Comparison of ENCODE assay signal across 8 cellular contexts in the genomic region with DNA sequence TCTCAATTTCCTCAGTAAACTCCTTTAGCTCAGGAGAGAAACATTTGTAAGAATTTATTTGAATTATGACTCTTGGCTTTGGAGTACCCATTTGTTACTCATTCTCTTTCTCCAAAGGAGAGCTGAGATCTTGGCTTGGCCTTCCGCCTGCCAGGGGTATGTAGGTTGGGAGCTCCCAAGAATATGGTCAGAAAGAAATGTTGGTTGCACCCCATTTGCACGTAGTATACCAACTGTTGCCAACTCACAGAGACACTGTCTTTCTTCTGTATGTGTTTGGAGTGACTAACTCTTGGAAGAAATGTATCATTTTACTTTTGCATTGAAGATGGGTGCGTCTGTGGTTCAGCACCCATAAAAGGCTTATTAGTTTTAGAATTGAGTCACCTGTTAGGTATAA.
"Had no signal": no experiment of that assay in that cellular context is flagged by ENCODE, and none has a peak within 500 bp of the region (broad histone marks: within the 10 kb centered on the region; RNA-seq: fewer than 3 reads in every experiment).

No MANE protein-coding gene starts in this region.

- H3K4me3 ChIP-seq: HAP-1 had no signal

- H3K27ac ChIP-seq: HL-60 had no signal

- ATAC-seq: HCT116, HepG2 had no signal

- H3K36me3 ChIP-seq: HAP-1 had no signal

- DNase-seq: GOT3, H7, HFFc6, KBM-7 had no signal
